In the genomic region with DNA sequence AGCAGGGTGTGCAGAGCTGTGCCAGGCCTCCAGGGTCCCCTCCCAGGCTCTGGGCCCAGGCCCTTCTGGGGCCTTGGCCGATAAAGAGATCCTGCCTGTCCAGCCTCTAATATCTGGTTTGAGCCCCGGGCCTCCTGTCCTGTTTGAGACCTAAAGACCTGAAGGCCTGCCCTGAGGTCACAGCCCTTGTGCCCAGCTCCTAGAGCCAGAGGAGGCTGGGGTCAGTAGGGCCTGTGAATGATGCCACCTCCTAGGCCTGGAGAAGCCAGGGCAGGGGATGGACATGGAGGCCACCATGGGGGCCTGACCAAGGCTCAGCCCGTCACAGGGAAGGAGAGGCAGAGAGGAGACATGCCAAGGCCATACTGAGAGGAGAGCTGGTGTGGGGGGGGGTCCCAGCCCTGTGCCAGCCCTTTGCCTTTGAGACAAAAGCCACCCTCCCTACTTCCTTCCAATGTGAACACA, we compare ENCODE assay signal across 1 cellular context.
TF ChIP-seq lines count a peak whose summit lies in the region.

No MANE protein-coding gene starts in this region.

TF ChIP-seq in H1, 55 proteins besides CTCF, POLR2A, EP300 and RAD21:
- no peak for TF ChIP-seq CHD1 (IDR thresholded peaks at IDR 0.05; ENCODE audit: low read depth, low read length)
- TF ChIP-seq GTF2F1 (IDR thresholded peaks at IDR 0.05; ENCODE audit: borderline replicate concordance, low read depth, low read length), result no peak
- no peak for TF ChIP-seq HDAC2 (IDR thresholded peaks at IDR 0.05; ENCODE audit: borderline replicate concordance in 1 of 2, low read depth in 2 of 2, low read length in 2 of 2)
- TF ChIP-seq SIRT6 (IDR thresholded peaks at IDR 0.05; ENCODE audit: low read length), result no peak
- no peak for TF ChIP-seq SP2 (IDR thresholded peaks at IDR 0.05; ENCODE audit: low read length)
- TF ChIP-seq CBX8 (IDR thresholded peaks at IDR 0.05; ENCODE audit: borderline replicate concordance, low read depth, low read length), result no peak
- no peak for TF ChIP-seq CHD2 (IDR thresholded peaks at IDR 0.05; ENCODE audit: low read length)
- TF ChIP-seq, protein P1, sequence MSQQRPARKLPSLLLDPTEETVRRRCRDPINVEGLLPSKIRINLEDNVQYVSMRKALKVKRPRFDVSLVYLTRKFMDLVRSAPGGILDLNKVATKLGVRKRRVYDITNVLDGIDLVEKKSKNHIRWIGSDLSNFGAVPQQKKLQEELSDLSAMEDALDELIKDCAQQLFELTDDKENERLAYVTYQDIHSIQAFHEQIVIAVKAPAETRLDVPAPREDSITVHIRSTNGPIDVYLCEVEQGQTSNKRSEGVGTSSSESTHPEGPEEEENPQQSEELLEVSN (IDR thresholded peaks at IDR 0.05), result no peak
